In the genomic region with DNA sequence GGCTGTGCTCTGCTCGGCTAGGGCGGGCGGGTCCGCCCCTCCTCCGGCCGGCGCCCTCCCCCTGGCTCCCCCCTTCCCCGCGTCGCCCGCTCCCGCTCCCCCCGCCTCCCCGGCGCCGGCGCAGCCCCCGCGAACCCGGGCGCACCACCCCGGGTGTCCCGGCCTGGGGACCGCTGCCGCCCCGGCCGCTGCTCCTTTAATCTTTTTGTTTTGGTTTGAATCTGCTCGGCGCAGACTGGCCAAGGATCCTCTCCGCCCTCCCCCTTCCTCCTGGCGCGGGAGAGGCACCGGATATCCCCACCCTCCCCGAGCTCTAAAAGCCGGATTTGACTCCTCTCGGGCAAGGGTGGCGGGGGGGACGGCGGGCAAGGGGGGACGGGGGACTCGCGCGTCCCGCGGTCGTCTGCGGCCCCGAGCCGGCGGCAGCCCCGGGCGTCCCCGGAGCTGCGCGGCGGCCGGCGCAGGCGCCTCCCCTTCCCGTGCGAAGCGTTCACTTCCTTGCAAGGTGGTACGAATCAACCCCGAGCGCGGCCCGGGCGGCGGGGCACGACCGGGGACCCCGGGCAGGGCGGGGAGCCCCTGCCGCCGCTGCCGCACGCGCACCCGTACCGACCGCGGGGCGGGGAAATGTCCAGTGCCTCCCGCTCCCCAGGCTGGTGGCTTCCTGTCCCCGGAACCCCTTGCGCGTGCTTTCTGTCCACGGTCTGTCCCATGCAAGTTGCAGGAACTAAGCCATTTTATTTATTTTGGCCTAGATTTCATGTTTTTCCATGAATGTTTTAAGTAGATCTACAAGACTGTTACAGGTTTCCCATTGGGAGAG, we compare ENCODE assay signal across 8 cellular contexts. TPM values are rescaled to one million over a fixed set of nuclear protein-coding genes. Genes with fewer than 3 reads are reported as not detected.
DNase-seq lines count a peak whose midpoint lies in the region; ATAC-seq and TF ChIP-seq lines count a peak whose summit lies in the region.

A gene with protein sequence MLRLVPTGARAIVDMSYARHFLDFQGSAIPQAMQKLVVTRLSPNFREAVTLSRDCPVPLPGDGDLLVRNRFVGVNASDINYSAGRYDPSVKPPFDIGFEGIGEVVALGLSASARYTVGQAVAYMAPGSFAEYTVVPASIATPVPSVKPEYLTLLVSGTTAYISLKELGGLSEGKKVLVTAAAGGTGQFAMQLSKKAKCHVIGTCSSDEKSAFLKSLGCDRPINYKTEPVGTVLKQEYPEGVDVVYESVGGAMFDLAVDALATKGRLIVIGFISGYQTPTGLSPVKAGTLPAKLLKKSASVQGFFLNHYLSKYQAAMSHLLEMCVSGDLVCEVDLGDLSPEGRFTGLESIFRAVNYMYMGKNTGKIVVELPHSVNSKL (minus strand): TSS at position 11 of the 823 bp plus-strand sequence. CDS start 81 bp downstream, outside the sequence.

- H3K27me3 ChIP-seq in Peyer's patch (no peaks in the 10 kb centered on the region), muscle layer of duodenum (ENCODE audit: low read depth, low read length) (no peaks in the 10 kb centered on the region)

- peak within 1 kb of the TSS; percentile 84 to 100 (median 96) for H3K27ac ChIP-seq in Peyer's patch
- H3K27ac ChIP-seq in muscle layer of duodenum (ENCODE audit: low read length) = peak within 1 kb of the TSS; percentile 93

- peaks cover 10 to 17% of the 10 kb centered on the region in 2 donors for H3K36me3 Mint-ChIP-seq in activated T-cell treated with anti-CD3 and anti-CD28 coated beads, Interleukin-2, amount 50 U/mL, for 72 hours (ENCODE audit: insufficient read depth in 2 of 2)

- H3K36me3 ChIP-seq in Peyer's patch (no peaks in the 10 kb centered on the region), muscle layer of duodenum (ENCODE audit: control insufficient read depth in 1 of 2, insufficient read depth in 2 of 2, low read length in 2 of 2) (no peaks in the 10 kb centered on the region)

- DNase-seq in DMS53 (lab: John Stamatoyannopoulos, UW) (peak; percentile 97), KG1 (lab: John Stamatoyannopoulos, UW) (peak; percentile 63), Peyer's patch (peak; percentile 80 to 91 (median 90))
- DNase-seq in activated T-cell treated with anti-CD3 and anti-CD28 coated beads, Interleukin-2, amount 50 U/mL, for 72 hours = peak; percentile 86
- DNase-seq in stimulated activated naive CD4-positive, alpha-beta T cell treated with Interleukin-2 at 50 U/mL for 16 hours (lab: John Stamatoyannopoulos, UW) = peak; percentile 77

- TF ChIP-seq CTCF in Peyer's patch (IDR thresholded peaks at IDR 0.05) = no peak

- H3K4me3 Mint-ChIP-seq in activated T-cell treated with anti-CD3 and anti-CD28 coated beads, Interleukin-2, amount 50 U/mL, for 72 hours = peak within 1 kb of the TSS; percentile 95 to 100

- H3K27ac Mint-ChIP-seq in activated T-cell treated with anti-CD3 and anti-CD28 coated beads, Interleukin-2, amount 50 U/mL, for 72 hours = peak within 1 kb of the TSS; percentile 99

- peak in 1 of 2 donors; percentile 46 for TF ChIP-seq POLR2A in Peyer's patch (IDR thresholded peaks at IDR 0.05)

- no peaks in the 10 kb centered on the region for H3K9me3 Mint-ChIP-seq in activated T-cell treated with anti-CD3 and anti-CD28 coated beads, Interleukin-2, amount 50 U/mL, for 72 hours

- H3K9me3 ChIP-seq in Peyer's patch (no peaks in the 10 kb centered on the region), muscle layer of duodenum (ENCODE audit: control insufficient read depth in 1 of 2, low read length in 2 of 2) (no peaks in the 10 kb centered on the region)

- H3K27me3 Mint-ChIP-seq in activated T-cell treated with anti-CD3 and anti-CD28 coated beads, Interleukin-2, amount 50 U/mL, for 72 hours (ENCODE audit: low read depth) = peaks cover 21% of the 10 kb centered on the region

- H3K4me1 ChIP-seq in Peyer's patch (peaks cover 0 to 55% (median 11%) of the 10 kb centered on the region in 4 donors), muscle layer of duodenum (ENCODE audit: control insufficient read depth in 1 of 2, insufficient read depth in 2 of 2, low read length in 2 of 2) (peaks cover 19 to 30% of the 10 kb centered on the region in 2 donors)

- ATAC-seq in GM21717 (IDR thresholded peaks at IDR 0.05; ENCODE audit: unreplicated experiment) = peak; percentile 47
- ATAC-seq in activated T-cell treated with anti-CD3 and anti-CD28 coated beads, Interleukin-2, amount 50 U/mL, for 72 hours (replicated peaks in 1 of 2) = peak; percentile 70 to 72
- ATAC-seq in esophagus mucosa = peak; percentile 71

- H3K4me3 ChIP-seq in Peyer's patch (peak within 1 kb of the TSS; percentile 94 to 100 (median 96)), muscle layer of duodenum (ENCODE audit: low read depth in 1 of 2, low read length in 2 of 2) (peak within 1 kb of the TSS; percentile 85 to 96)

- H3K4me1 Mint-ChIP-seq in activated T-cell treated with anti-CD3 and anti-CD28 coated beads, Interleukin-2, amount 50 U/mL, for 72 hours (ENCODE audit: low read depth) = peaks cover 55% of the 10 kb centered on the region

RNA-seq across cellular contexts. Expression of the gene that starts here (rescaled TPM):
- 10 to 100 TPM; 19.6 to 24.1 (median 20.8) TPM for total RNA-seq in Peyer's patch
- 10 to 100 TPM; 40.4 to 41.8 TPM for total RNA-seq in activated T-cell treated with anti-CD3 and anti-CD28 coated beads, Interleukin-2, amount 50 U/mL, for 72 hours
- 21.2 TPM for total RNA-seq in esophagus mucosa

Comparison
In these comparisons a context has a peak if more than half of its experiments do, and no peak if none do; other contexts are left out.
1. Peak in every context shown above with its lines: DNase-seq, ATAC-seq, H3K4me3 ChIP-seq and H3K27ac ChIP-seq.